6 cellular contexts compared by ENCODE assay signal in the genomic region with DNA sequence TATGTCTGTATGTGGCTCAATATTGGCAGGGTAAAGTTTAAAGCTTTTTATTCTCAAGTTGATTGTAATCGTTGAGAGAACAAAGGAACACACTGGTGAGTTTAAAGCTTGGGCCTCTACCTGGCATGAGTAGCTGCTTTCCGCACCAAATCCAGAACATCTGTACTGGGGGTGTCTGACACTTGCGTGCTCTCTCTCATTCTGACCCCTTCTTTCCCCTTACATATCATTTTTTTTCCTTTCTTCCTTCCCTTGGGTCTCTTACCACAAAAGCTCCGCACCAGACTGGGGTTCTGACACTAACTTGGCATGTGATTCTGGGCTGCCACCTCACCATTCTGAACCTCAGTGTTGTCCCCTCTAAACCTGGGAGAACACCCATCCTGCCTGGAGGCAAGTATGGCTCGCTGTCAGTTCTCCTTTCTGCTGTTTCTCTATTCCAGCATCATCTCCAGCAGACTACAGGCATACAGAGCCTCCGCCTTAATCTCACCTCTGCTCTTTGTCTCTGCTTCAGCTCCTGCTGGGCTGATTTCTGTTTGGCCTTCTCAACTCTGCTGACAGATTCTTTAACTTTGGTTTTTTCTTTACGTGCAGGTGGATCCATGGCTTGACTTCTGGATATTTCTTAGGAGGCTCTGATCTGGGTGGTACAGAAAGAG. TPM values are rescaled to one million over a fixed set of nuclear protein-coding genes. Genes with fewer than 3 reads are reported as not detected.
DNase-seq lines count a peak whose midpoint lies in the region; ATAC-seq and TF ChIP-seq lines count a peak whose summit lies in the region.

No MANE protein-coding gene starts in this region.

- H3K27ac ChIP-seq in ovary: peak overlapping the region; percentile 24 to 99

- H3K27me3 ChIP-seq in ovary: no peaks in the 10 kb centered on the region

- intact Hi-C loops in ovary (cut with DNase I): loop anchor here in 1 of 4 donors (10.0 kb wide), 1 partner anchor 51 kb away; a partner anchor contains a TSS

- peak overlapping the region; percentile 82 for H3K4me3 Mint-ChIP-seq in central memory CD8-positive, alpha-beta T cell

- no peak for ATAC-seq in central memory CD8-positive, alpha-beta T cell (replicated peaks; ENCODE audit: extremely low read depth, poor library complexity, severe bottlenecking)
- ATAC-seq in HG03520 (IDR thresholded peaks at IDR 0.05; ENCODE audit: unreplicated experiment) (no peak), GM21367 (IDR thresholded peaks at IDR 0.05; ENCODE audit: unreplicated experiment) (no peak)

- H3K9me3 Mint-ChIP-seq in central memory CD8-positive, alpha-beta T cell: no peaks in the 10 kb centered on the region

- H3K36me3 Mint-ChIP-seq in central memory CD8-positive, alpha-beta T cell (ENCODE audit: insufficient read depth): peaks cover 6% of the 10 kb centered on the region

- no peak for TF ChIP-seq CTCF in ovary (IDR thresholded peaks at IDR 0.05)

- no peaks in the 10 kb centered on the region for H3K36me3 ChIP-seq in ovary

- H3K4me1 Mint-ChIP-seq in central memory CD8-positive, alpha-beta T cell: peaks cover 27% of the 10 kb centered on the region

- H3K27ac Mint-ChIP-seq in central memory CD8-positive, alpha-beta T cell (ENCODE audit: low read depth): peak overlapping the region; percentile 83

- 36 to 46% (median 39%) methylated on average over 7 of the region's 7 CpGs for WGBS in ovary, 3 donors

- peak overlapping the region; percentile 90 for H3K4me3 ChIP-seq in ovary

- peak; percentile 52 for DNase-seq in COLO668 (lab: John Stamatoyannopoulos, UW; ENCODE audit: unreplicated experiment)
- peak; percentile 22 to 25 for DNase-seq in Kasumi-1 (lab: John Stamatoyannopoulos, UW)
- no peak for DNase-seq in central memory CD8-positive, alpha-beta T cell (ENCODE audit: low spot score in 2 of 2)
- peak in 1 of 5 donors; percentile 19 for DNase-seq in ovary

- TF ChIP-seq EP300 in ovary (IDR thresholded peaks at IDR 0.05): no peak

- no peak for TF ChIP-seq POLR2A in ovary (IDR thresholded peaks at IDR 0.05)

- H3K27me3 Mint-ChIP-seq in central memory CD8-positive, alpha-beta T cell: no peaks in the 10 kb centered on the region

- peaks cover 7% of the 10 kb centered on the region for H3K4me1 ChIP-seq in ovary (ENCODE audit: insufficient read depth)

- no peaks in the 10 kb centered on the region for H3K9me3 ChIP-seq in ovary

RNA-seq across cellular contexts. Expression of a gene that starts 0.9 kb away (rescaled TPM):
- 10 to 100 TPM in 1 of 7 donors, 1 to 10 TPM in 6; 3.2 to 10.6 (median 7.7) TPM for total RNA-seq in ovary
- polyA plus RNA-seq in ovary: 10 to 100 TPM in 1 of 2 donors, 1 to 10 TPM in 1; 5.0 to 12.8 TPM

RNA-seq across cellular contexts. Expression of a gene that starts 1.1 kb away (rescaled TPM):
- 10 to 100 TPM; 20.8 to 56.6 (median 30.3) TPM for total RNA-seq in ovary
- 10 to 100 TPM; 39.6 to 45.6 TPM for polyA plus RNA-seq in ovary

RNA-seq across cellular contexts. Expression of a gene that starts 30.3 kb away (rescaled TPM):
- 10 to 100 TPM in 6 of 7 donors, 1 to 10 TPM in 1; 7.9 to 13.4 (median 12.1) TPM for total RNA-seq in ovary
- 10 to 100 TPM; 12.7 to 14.1 TPM for polyA plus RNA-seq in ovary

RNA-seq across cellular contexts. Expression of a gene that starts 31.3 kb away (rescaled TPM):
- total RNA-seq in ovary: under 1 TPM in 4 of 7 donors, not detected in 3; 0.12 to 0.62 (median 0.55) TPM
- polyA plus RNA-seq in ovary: under 1 TPM; 0.07 TPM

RNA-seq across cellular contexts. Expression of a gene that starts 49.0 kb away (rescaled TPM):
- total RNA-seq in ovary: 10 to 100 TPM in 1 of 7 donors, 1 to 10 TPM in 6; 1.3 to 10.1 (median 5.8) TPM
- polyA plus RNA-seq in ovary: 10 to 100 TPM in 1 of 2 donors, 1 to 10 TPM in 1; 3.7 to 13.6 TPM

Comparison
In these comparisons a context has a peak if more than half of its experiments do, and no peak if none do; other contexts are left out.
1. DNase-seq: peak in COLO668 (single experiment) and Kasumi-1 (2 of 2); none in central memory CD8-positive, alpha-beta T cell (0 of 2).